Comparison of ENCODE assay signal across 8 cellular contexts in genomic region chr6:17394192-17394611, GRCh38. TPM values are rescaled to one million over a fixed set of nuclear protein-coding genes. Genes with fewer than 3 reads are reported as not detected.
DNase-seq lines count a peak whose midpoint lies in the region; TF ChIP-seq lines count a peak whose summit lies in the region.

No MANE protein-coding gene starts in this region.

- TF ChIP-seq CTCF in OCI-LY3 (IDR thresholded peaks at IDR 0.05; ENCODE audit: low read depth, low read length) (no peak), chondrocyte (IDR thresholded peaks at IDR 0.05) (no peak)

- H3K27me3 ChIP-seq in OCI-LY3 (ENCODE audit: low read depth, low read length) (peaks cover 24% of the 10 kb centered on the region), layer of hippocampus (ENCODE audit: control insufficient read depth, insufficient read depth, low read length) (no peaks in the 10 kb centered on the region)

- H3K4me3 Mint-ChIP-seq in chondrocyte (ENCODE audit: unreplicated experiment), result peak overlapping the region; percentile 89
- H3K4me3 Mint-ChIP-seq in stimulated activated naive CD8-positive, alpha-beta T cell treated with anti-CD3 and anti-CD28 coated beads, Interleukin-15, Interleukin-2, amounts not matched to agents 100 ng/mL and 50 ng/mL, for 24 hours, result peak overlapping the region; percentile 64

- H3K79me2 ChIP-seq in OCI-LY3 (ENCODE audit: low read length), result no peaks in the 10 kb centered on the region

- H3K36me3 Mint-ChIP-seq in chondrocyte (ENCODE audit: low read depth), result peaks cover 9% of the 10 kb centered on the region
- H3K36me3 Mint-ChIP-seq in stimulated activated naive CD8-positive, alpha-beta T cell treated with anti-CD3 and anti-CD28 coated beads, Interleukin-15, Interleukin-2, amounts not matched to agents 100 ng/mL and 50 ng/mL, for 24 hours (ENCODE audit: low read depth), result no peaks in the 10 kb centered on the region

- H3K27ac ChIP-seq in OCI-LY3 (ENCODE audit: low read length), result no peak overlapping the region
- H3K27ac ChIP-seq in layer of hippocampus (ENCODE audit: low read depth, low read length), result peak overlapping the region; percentile 72

- H3K27ac Mint-ChIP-seq in chondrocyte (ENCODE audit: unreplicated experiment), result peak overlapping the region; percentile 99
- no peak overlapping the region for H3K27ac Mint-ChIP-seq in stimulated activated naive CD8-positive, alpha-beta T cell treated with anti-CD3 and anti-CD28 coated beads, Interleukin-15, Interleukin-2, amounts not matched to agents 100 ng/mL and 50 ng/mL, for 24 hours

- peak overlapping the region; percentile 80 for H3K4me3 ChIP-seq in OCI-LY3 (ENCODE audit: low read length)

- H3K4me1 ChIP-seq in OCI-LY3 (ENCODE audit: low read length), result peaks cover 3% of the 10 kb centered on the region; the same call in 1 of the 2 replicates

- H2AFZ ChIP-seq in OCI-LY3 (ENCODE audit: low read depth, low read length), result no peak overlapping the region

- H3K4me1 Mint-ChIP-seq in chondrocyte (ENCODE audit: low read depth), result peaks cover 54% of the 10 kb centered on the region
- peaks cover 6% of the 10 kb centered on the region for H3K4me1 Mint-ChIP-seq in stimulated activated naive CD8-positive, alpha-beta T cell treated with anti-CD3 and anti-CD28 coated beads, Interleukin-15, Interleukin-2, amounts not matched to agents 100 ng/mL and 50 ng/mL, for 24 hours (ENCODE audit: low read depth)

- H3K9me3 Mint-ChIP-seq in chondrocyte (ENCODE audit: low read depth), result peaks cover 5% of the 10 kb centered on the region
- no peaks in the 10 kb centered on the region for H3K9me3 Mint-ChIP-seq in stimulated activated naive CD8-positive, alpha-beta T cell treated with anti-CD3 and anti-CD28 coated beads, Interleukin-15, Interleukin-2, amounts not matched to agents 100 ng/mL and 50 ng/mL, for 24 hours

- DNase-seq in activated CD4-positive, alpha-beta T cell treated with anti-CD3 and anti-CD28 coated beads for 48 hours, result peak; percentile 17
- DNase-seq in activated CD4-positive, alpha-beta T cell treated with anti-CD3 and anti-CD28 coated beads, Interleukin-2, amount 50 U/mL, for 4 hours, result no peak
- no peak for DNase-seq in chondrocyte (ENCODE audit: low spot score)
- DNase-seq in cortex of kidney (lab: John Stamatoyannopoulos, UW), result no peak
- DNase-seq in OCI-M2 (lab: John Stamatoyannopoulos, UW; ENCODE audit: unreplicated experiment), result no peak

- H4K20me1 ChIP-seq in OCI-LY3 (ENCODE audit: insufficient read depth, low read length), result no peaks in the 10 kb centered on the region

- peak overlapping the region; percentile 48 for H3K9ac ChIP-seq in OCI-LY3 (ENCODE audit: low read length)

- no peaks in the 10 kb centered on the region for H3K36me3 ChIP-seq in OCI-LY3 (replicated peaks; ENCODE audit: low read depth, low read length)

- H3K27me3 Mint-ChIP-seq in chondrocyte (ENCODE audit: low read depth), result no peaks in the 10 kb centered on the region
- H3K27me3 Mint-ChIP-seq in stimulated activated naive CD8-positive, alpha-beta T cell treated with anti-CD3 and anti-CD28 coated beads, Interleukin-15, Interleukin-2, amounts not matched to agents 100 ng/mL and 50 ng/mL, for 24 hours, result peaks cover 61% of the 10 kb centered on the region

- no peaks in the 10 kb centered on the region for H3K9me3 ChIP-seq in OCI-LY3 (ENCODE audit: insufficient read depth, low read length)

- peak overlapping the region; percentile 77 for H3K4me2 ChIP-seq in OCI-LY3 (ENCODE audit: low read length)

RNA-seq across cellular contexts. Expression of gene CAP2, which starts 0.8 kb away (rescaled TPM):
- 76.6 to 90.4 TPM (median 86.1 TPM) in 3 replicates for total RNA-seq in chondrocyte
